ENCODE assay signal across 8 cellular contexts in genomic region chr22:40487663-40488249, GRCh38.
DNase-seq lines count a peak whose midpoint lies in the region; ATAC-seq, FAIRE-seq and TF ChIP-seq lines count a peak whose summit lies in the region.

No MANE protein-coding gene starts in this region.

- H3K9me3 ChIP-seq in OCI-LY7 (ENCODE audit: low read length) (no peaks in the 10 kb centered on the region), H1 (ENCODE audit: insufficient read depth in 2 of 2, low read depth in 1 of 2, low read length in 1 of 2) (no peaks in the 10 kb centered on the region)

- H3K27ac ChIP-seq in OCI-LY7 (ENCODE audit: low read depth, low read length, poor library complexity, severe bottlenecking) (peak overlapping the region; percentile 40), H1 (ENCODE audit: low read depth, low read length) (no peak overlapping the region)

- H3K4me1 ChIP-seq in OCI-LY7 (ENCODE audit: insufficient read depth, low read length, poor library complexity, severe bottlenecking) (peaks cover 48% of the 10 kb centered on the region), H1 (replicated peaks in 1 of 4; ENCODE audit: control insufficient read depth in 3 of 4, insufficient read depth in 4 of 4, low read length in 3 of 4) (no peaks in the 10 kb centered on the region; a peak in 2 of 7 replicates)

- no peak for TF ChIP-seq EP300 in H1 (IDR thresholded peaks at IDR 0.05; ENCODE audit: borderline replicate concordance in 1 of 2, low read depth in 2 of 2, low read length in 2 of 2)

- FAIRE-seq in H1 (lab: Jason Lieb, UNC): peak; percentile 73

- no peaks in the 10 kb centered on the region for H3K9me3 Mint-ChIP-seq in osteocyte (ENCODE audit: unreplicated experiment)
- no peaks in the 10 kb centered on the region for H3K9me3 Mint-ChIP-seq in activated T-helper 2 cell treated with anti-CD3 and anti-CD28 coated beads, Interferon-gamma antibody, Interleukin-2, Interleukin-4, amounts not matched to agents 10 μg/mL and 5 μg/mL and 100 μg/mL, durations not matched to agents 14 hours and 24 hours and 36 hours

- H3K79me1 ChIP-seq in H1 (ENCODE audit: low read depth, low read length): no peaks in the 10 kb centered on the region

- H3K36me3 ChIP-seq in BJ (ENCODE audit: control insufficient read depth, insufficient read depth, low read length) (no peaks in the 10 kb centered on the region), OCI-LY7 (ENCODE audit: insufficient read depth, low read length) (peaks cover 13% of the 10 kb centered on the region), H1 (ENCODE audit: control insufficient read depth in 2 of 4, insufficient read depth in 4 of 4, low read length in 3 of 4) (no peaks in the 10 kb centered on the region)

- POLR2A ChIA-PET in BJ (lab: Charles Lee) (no interaction called here), OCI-LY7 (lab: Charles Lee) (interaction anchor here (1.2 to 1.7 kb wide), 4 partner anchors 18 to 51 kb away, joined by 4 to 6 read pairs (median 4); no protein-coding TSS in a partner anchor), H1 (lab: Charles Lee; ENCODE audit: partially characterized antibody) (no interaction called here)

- no peak overlapping the region for H3K14ac ChIP-seq in H1 (ENCODE audit: insufficient read length)

- H4K5ac ChIP-seq in H1 (ENCODE audit: insufficient read length, low read depth, low read length): no peak overlapping the region

- no peak overlapping the region for H2BK5ac ChIP-seq in H1 (ENCODE audit: low read depth, low read length)

- peak; percentile 45 to 54 for TF ChIP-seq RAD21 in H1 (IDR thresholded peaks at IDR 0.05 in 1 of 2, conservative IDR thresholded peaks at IDR 0.05 in 1 of 2; ENCODE audit: low read depth in 2 of 2, low read length in 2 of 2)

- no peak for TF ChIP-seq POLR2A in H1 (IDR thresholded peaks at IDR 0.05; ENCODE audit: control extremely low read depth in 1 of 2, low read depth in 2 of 2, low read length in 2 of 2)

- no peaks in the 10 kb centered on the region for H3K23me2 ChIP-seq in H1 (ENCODE audit: low read depth, low read length)

- CTCF ChIA-PET in BJ (lab: Yijun Ruan, JAX) (interaction anchor here (0.6 to 4.5 kb wide), 21 partner anchors 10 to 298 kb away, joined by 3 to 44 read pairs (median 3); no protein-coding TSS in a partner anchor), OCI-LY7 (lab: Charles Lee; ENCODE audit: unreplicated experiment) (interaction anchor here (0.6 to 1.5 kb wide), 2 partner anchors 51 to 159 kb away, joined by 3 read pairs; no protein-coding TSS in a partner anchor), H1 (lab: Charles Lee; ENCODE audit: partially characterized antibody) (interaction anchor here (0.6 to 7.2 kb wide), 34 partner anchors 8 to 294 kb away, joined by 3 to 69 read pairs (median 4); no protein-coding TSS in a partner anchor)

- H3K18ac ChIP-seq in H1 (ENCODE audit: extremely low read depth, low read length): no peak overlapping the region

- WGBS in H1 (ENCODE audit: extremely low coverage in 1 of 2, insufficient coverage in 1 of 2, insufficient read length in 1 of 2, insufficient replicate concordance in 2 of 2, low coverage in 1 of 2, low lambda C conversion rate in 2 of 2, missing lambda C conversion rate in 1 of 2), 2 experiments: 66% methylated on average over 3 of the region's 3 CpGs; no CpG with 5 or more reads in 1 of the 2 experiments

- TF ChIP-seq CTCF in BJ (IDR thresholded peaks at IDR 0.05; ENCODE audit: insufficient read depth, low read depth, low read length) (peak; percentile 70), GM12864 (IDR thresholded peaks at IDR 0.05; ENCODE audit: low read depth, low read length, missing control alignments) (peak; percentile 79), OCI-LY7 (conservative IDR thresholded peaks at IDR 0.05; ENCODE audit: low read length) (peak; percentile 99), H1 (IDR thresholded peaks at IDR 0.05; ENCODE audit: control extremely low read depth in 1 of 3, insufficient read depth in 1 of 3, low read depth in 1 of 3, low read length in 3 of 3) (peak in 2 of 3 experiments; percentile 44 to 79; a peak in 2 of 4 replicates), osteocyte (IDR thresholded peaks at IDR 0.05) (peak; percentile 72)

- no peaks in the 10 kb centered on the region for H3K9me2 ChIP-seq in OCI-LY7 (ENCODE audit: insufficient read depth, low read length)

- H3K4ac ChIP-seq in H1 (replicated peaks; ENCODE audit: insufficient read length, low read depth, low read length): no peak overlapping the region

- no peak overlapping the region for H2BK20ac ChIP-seq in H1 (ENCODE audit: low read length)

- H3K27me3 Mint-ChIP-seq in osteocyte (ENCODE audit: unreplicated experiment): no peaks in the 10 kb centered on the region
- no peaks in the 10 kb centered on the region for H3K27me3 Mint-ChIP-seq in activated T-helper 2 cell treated with anti-CD3 and anti-CD28 coated beads, Interferon-gamma antibody, Interleukin-2, Interleukin-4, amounts not matched to agents 10 μg/mL and 5 μg/mL and 100 μg/mL, durations not matched to agents 14 hours and 24 hours and 36 hours (ENCODE audit: low read depth)

- H2BK12ac ChIP-seq in H1 (ENCODE audit: low read depth, low read length): no peak overlapping the region

- no peak overlapping the region for H4K91ac ChIP-seq in H1 (replicated peaks; ENCODE audit: insufficient read length, low read length)

- DNase-seq in BJ (ENCODE audit: low read depth) (no peak), GM12864 (ENCODE audit: low read depth) (no peak), OCI-LY7 (ENCODE audit: low spot score) (peak; percentile 67), H1 (ENCODE audit: low read depth in 1 of 2, low spot score in 2 of 2) (no peak), osteocyte (ENCODE audit: extremely low spot score, unreplicated experiment) (no peak)
- DNase-seq in activated T-helper 2 cell treated with anti-CD3 and anti-CD28 coated beads, Interferon-gamma antibody, Interleukin-2, Interleukin-4, amounts not matched to agents 10 μg/mL and 5 μg/mL and 100 μg/mL, durations not matched to agents 14 hours and 24 hours and 36 hours (ENCODE audit: low spot score): no peak

- intact Hi-C loops in OCI-LY7 (cut with micrococcal nuclease; ENCODE audit: unreplicated experiment): loop anchor here (1.0 to 2.0 kb wide), 2 partner anchors 51 to 117 kb away; partner anchors contain the start of gene SGSM3
- intact Hi-C loops in activated T-helper 2 cell treated with anti-CD3 and anti-CD28 coated beads, Interferon-gamma antibody, Interleukin-2, Interleukin-4, amounts not matched to agents 10 μg/mL and 5 μg/mL and 100 μg/mL, durations not matched to agents 14 hours and 24 hours and 36 hours (cut with micrococcal nuclease): loop anchor here (1.0 kb wide), 1 partner anchor 51 kb away; no protein-coding TSS in a partner anchor

- H2BK120ac ChIP-seq in H1 (replicated peaks; ENCODE audit: low read depth, low read length): no peak overlapping the region

- no peak overlapping the region for H2AK5ac ChIP-seq in H1 (ENCODE audit: low read depth, low read length)

- H3K23ac ChIP-seq in H1 (ENCODE audit: insufficient read length): no peak overlapping the region

- H3K4me1 Mint-ChIP-seq in osteocyte (ENCODE audit: unreplicated experiment): peaks cover 54% of the 10 kb centered on the region
- H3K4me1 Mint-ChIP-seq in activated T-helper 2 cell treated with anti-CD3 and anti-CD28 coated beads, Interferon-gamma antibody, Interleukin-2, Interleukin-4, amounts not matched to agents 10 μg/mL and 5 μg/mL and 100 μg/mL, durations not matched to agents 14 hours and 24 hours and 36 hours (ENCODE audit: low read depth): peaks cover 25% of the 10 kb centered on the region

- no peak overlapping the region for H4K8ac ChIP-seq in H1 (ENCODE audit: extremely low read depth, insufficient read depth, low read length)

- BruUV-seq in OCI-LY7 (replicated peaks; lab: Mats Ljungman, UMichigan): no TSS peak

- H3K36me3 Mint-ChIP-seq in osteocyte (ENCODE audit: unreplicated experiment): no peaks in the 10 kb centered on the region
- H3K36me3 Mint-ChIP-seq in activated T-helper 2 cell treated with anti-CD3 and anti-CD28 coated beads, Interferon-gamma antibody, Interleukin-2, Interleukin-4, amounts not matched to agents 10 μg/mL and 5 μg/mL and 100 μg/mL, durations not matched to agents 14 hours and 24 hours and 36 hours (ENCODE audit: low read depth): peaks cover 6% of the 10 kb centered on the region

- H3K4me3 ChIP-seq in BJ (ENCODE audit: low read depth, low read length) (no peak overlapping the region), GM12864 (ENCODE audit: low read depth, low read length) (no peak overlapping the region), OCI-LY7 (ENCODE audit: low read depth, low read length, poor library complexity, severe bottlenecking) (no peak overlapping the region), H1 (ENCODE audit: extremely low read depth in 1 of 4, insufficient read depth in 2 of 4, low read depth in 3 of 4, low read length in 4 of 4) (no peak overlapping the region)

- H3K79me2 ChIP-seq in OCI-LY7 (ENCODE audit: insufficient read depth, low read depth, low read length): peaks cover 23% of the 10 kb centered on the region; the same call in 1 of the 2 replicates
- no peaks in the 10 kb centered on the region for H3K79me2 ChIP-seq in H1 (ENCODE audit: control insufficient read depth in 1 of 2, insufficient read depth in 2 of 2, low read length in 2 of 2)

- H2AFZ ChIP-seq in OCI-LY7 (ENCODE audit: low read length) (no peak overlapping the region), H1 (ENCODE audit: low read length) (no peak overlapping the region)

- no peak overlapping the region for H3K27ac Mint-ChIP-seq in osteocyte (ENCODE audit: unreplicated experiment)
- H3K27ac Mint-ChIP-seq in activated T-helper 2 cell treated with anti-CD3 and anti-CD28 coated beads, Interferon-gamma antibody, Interleukin-2, Interleukin-4, amounts not matched to agents 10 μg/mL and 5 μg/mL and 100 μg/mL, durations not matched to agents 14 hours and 24 hours and 36 hours: no peak overlapping the region

- H2BK15ac ChIP-seq in H1 (ENCODE audit: low read length): no peak overlapping the region

- H3K56ac ChIP-seq in H1 (replicated peaks; ENCODE audit: insufficient read length, low read depth, low read length): no peak overlapping the region

- H3K4me3 Mint-ChIP-seq in osteocyte (ENCODE audit: unreplicated experiment): no peak overlapping the region
- no peak overlapping the region for H3K4me3 Mint-ChIP-seq in activated T-helper 2 cell treated with anti-CD3 and anti-CD28 coated beads, Interferon-gamma antibody, Interleukin-2, Interleukin-4, amounts not matched to agents 10 μg/mL and 5 μg/mL and 100 μg/mL, durations not matched to agents 14 hours and 24 hours and 36 hours (ENCODE audit: low read depth)

- H3K27me3 ChIP-seq in BJ (ENCODE audit: control insufficient read depth, insufficient read depth, low read length): no peaks in the 10 kb centered on the region
- H3K27me3 ChIP-seq in H1 (replicated peaks in 1 of 4; ENCODE audit: control insufficient read depth in 3 of 4, extremely low read depth in 1 of 4, insufficient read depth in 3 of 4, low read length in 3 of 4): no peaks in the 10 kb centered on the region

- H4K20me1 ChIP-seq in OCI-LY7 (ENCODE audit: insufficient read depth, low read length): peaks cover 4% of the 10 kb centered on the region; the same call in 1 of the 2 replicates
- peaks cover 0 to 4% of the 10 kb centered on the region in 2 experiments for H4K20me1 ChIP-seq in H1 (replicated peaks in 1 of 2; ENCODE audit: control insufficient read depth in 1 of 2, insufficient read depth in 2 of 2, low read length in 2 of 2)

- no peak overlapping the region for H3K9ac ChIP-seq in H1 (replicated peaks in 1 of 4; ENCODE audit: extremely low read depth in 1 of 4, low read depth in 3 of 4, low read length in 3 of 4)

- ATAC-seq in HG02973 (IDR thresholded peaks at IDR 0.05; ENCODE audit: unreplicated experiment): no peak
- ATAC-seq in HG02852 (IDR thresholded peaks at IDR 0.05; ENCODE audit: unreplicated experiment): no peak

- H3K4me2 ChIP-seq in OCI-LY7 (ENCODE audit: low read length) (peak overlapping the region; percentile 28), H1 (ENCODE audit: insufficient read depth in 1 of 2, low read depth in 2 of 2, low read length in 2 of 2) (no peak overlapping the region)
